ENCODE assay signal across 2 cellular contexts in the genomic region with DNA sequence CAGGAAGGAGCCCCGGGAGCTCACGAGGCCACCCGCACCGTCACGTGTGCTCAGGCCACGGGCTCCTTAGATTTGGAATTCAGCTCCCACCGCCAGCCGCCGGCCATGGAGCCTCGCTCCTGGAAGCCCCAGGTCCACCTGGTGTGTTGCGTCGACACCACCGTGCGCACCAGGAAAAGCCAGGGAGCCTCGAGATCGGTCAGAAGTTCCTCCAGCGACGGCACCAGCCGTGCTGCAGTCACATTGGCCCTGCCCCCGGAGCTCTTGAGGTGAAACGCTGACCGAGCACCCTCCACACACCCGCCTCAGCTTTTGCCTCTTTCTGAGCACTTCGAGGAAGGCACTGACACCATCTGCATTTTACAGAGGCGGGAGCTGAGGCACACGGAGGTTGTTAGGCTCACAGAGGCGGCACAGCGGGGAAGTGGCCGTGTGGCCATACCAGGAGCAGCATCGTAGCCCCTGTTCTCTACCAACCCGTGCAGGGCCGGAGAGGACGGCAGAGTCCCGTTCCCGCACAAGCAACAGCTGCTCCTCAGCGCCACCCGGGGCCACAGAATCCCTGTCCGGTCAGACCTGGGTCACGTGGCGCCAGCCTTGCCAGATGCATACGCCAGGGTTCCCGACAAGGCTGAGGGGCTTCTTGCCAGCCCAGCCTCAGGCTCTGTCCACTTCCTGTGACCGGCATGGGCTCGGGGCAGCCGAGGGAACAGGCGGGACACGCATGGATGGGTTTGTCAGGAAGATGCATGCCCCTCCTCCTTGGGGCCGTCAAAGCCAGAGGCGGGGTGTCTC.
A peak's percentile ranks its signal among the peaks of the same experiment; 100 is the strongest.
TF ChIP-seq lines count a peak whose summit lies in the region.

No MANE protein-coding gene starts in this region.

TF ChIP-seq in Ishikawa, 13 proteins besides CTCF, POLR2A, EP300 and RAD21:
- TF ChIP-seq CEBPB (IDR thresholded peaks at IDR 0.05) = no peak
- TF ChIP-seq, protein P1, sequence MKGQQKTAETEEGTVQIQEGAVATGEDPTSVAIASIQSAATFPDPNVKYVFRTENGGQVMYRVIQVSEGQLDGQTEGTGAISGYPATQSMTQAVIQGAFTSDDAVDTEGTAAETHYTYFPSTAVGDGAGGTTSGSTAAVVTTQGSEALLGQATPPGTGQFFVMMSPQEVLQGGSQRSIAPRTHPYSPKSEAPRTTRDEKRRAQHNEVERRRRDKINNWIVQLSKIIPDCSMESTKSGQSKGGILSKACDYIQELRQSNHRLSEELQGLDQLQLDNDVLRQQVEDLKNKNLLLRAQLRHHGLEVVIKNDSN (IDR thresholded peaks at IDR 0.05) = peak; percentile 91
TF ChIP-seq in Ishikawa: peak in this region for 1.

TF ChIP-seq in H1, 55 proteins besides CTCF, POLR2A, EP300 and RAD21:
- TF ChIP-seq NRF1 (IDR thresholded peaks at IDR 0.05; ENCODE audit: low read depth, low read length) = no peak
- TF ChIP-seq, protein P2, sequence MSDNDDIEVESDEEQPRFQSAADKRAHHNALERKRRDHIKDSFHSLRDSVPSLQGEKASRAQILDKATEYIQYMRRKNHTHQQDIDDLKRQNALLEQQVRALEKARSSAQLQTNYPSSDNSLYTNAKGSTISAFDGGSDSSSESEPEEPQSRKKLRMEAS (IDR thresholded peaks at IDR 0.05) = peak; percentile 60
- no peak for TF ChIP-seq MAFK (IDR thresholded peaks at IDR 0.05; ENCODE audit: low read depth, low read length)
- TF ChIP-seq, protein P3, sequence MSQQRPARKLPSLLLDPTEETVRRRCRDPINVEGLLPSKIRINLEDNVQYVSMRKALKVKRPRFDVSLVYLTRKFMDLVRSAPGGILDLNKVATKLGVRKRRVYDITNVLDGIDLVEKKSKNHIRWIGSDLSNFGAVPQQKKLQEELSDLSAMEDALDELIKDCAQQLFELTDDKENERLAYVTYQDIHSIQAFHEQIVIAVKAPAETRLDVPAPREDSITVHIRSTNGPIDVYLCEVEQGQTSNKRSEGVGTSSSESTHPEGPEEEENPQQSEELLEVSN (IDR thresholded peaks at IDR 0.05) = peak; percentile 78
- no peak for TF ChIP-seq JUND (IDR thresholded peaks at IDR 0.05; ENCODE audit: low read length)
- TF ChIP-seq TEAD4 (IDR thresholded peaks at IDR 0.05; ENCODE audit: low read depth, low read length) = no peak
- TF ChIP-seq, protein P4, sequence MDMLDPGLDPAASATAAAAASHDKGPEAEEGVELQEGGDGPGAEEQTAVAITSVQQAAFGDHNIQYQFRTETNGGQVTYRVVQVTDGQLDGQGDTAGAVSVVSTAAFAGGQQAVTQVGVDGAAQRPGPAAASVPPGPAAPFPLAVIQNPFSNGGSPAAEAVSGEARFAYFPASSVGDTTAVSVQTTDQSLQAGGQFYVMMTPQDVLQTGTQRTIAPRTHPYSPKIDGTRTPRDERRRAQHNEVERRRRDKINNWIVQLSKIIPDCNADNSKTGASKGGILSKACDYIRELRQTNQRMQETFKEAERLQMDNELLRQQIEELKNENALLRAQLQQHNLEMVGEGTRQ (IDR thresholded peaks at IDR 0.05; ENCODE audit: low read length) = peak; percentile 63; the same call in 1 of the 2 replicates
- no peak for TF ChIP-seq SIN3A (conservative IDR thresholded peaks at IDR 0.05 in 1 of 2, IDR thresholded peaks at IDR 0.05 in 1 of 2; ENCODE audit: low read depth in 1 of 2, low read length in 2 of 2)
